In genomic region chr13:110319397-110319773, GRCh38 we compare ENCODE assay signal across 1 cellular context.
TF ChIP-seq lines count a peak whose summit lies in the region.

No MANE protein-coding gene starts in this region.

TF ChIP-seq in GM23338, 12 proteins besides CTCF, POLR2A, EP300 and RAD21 (continued from another document):
- TF ChIP-seq, protein P1, sequence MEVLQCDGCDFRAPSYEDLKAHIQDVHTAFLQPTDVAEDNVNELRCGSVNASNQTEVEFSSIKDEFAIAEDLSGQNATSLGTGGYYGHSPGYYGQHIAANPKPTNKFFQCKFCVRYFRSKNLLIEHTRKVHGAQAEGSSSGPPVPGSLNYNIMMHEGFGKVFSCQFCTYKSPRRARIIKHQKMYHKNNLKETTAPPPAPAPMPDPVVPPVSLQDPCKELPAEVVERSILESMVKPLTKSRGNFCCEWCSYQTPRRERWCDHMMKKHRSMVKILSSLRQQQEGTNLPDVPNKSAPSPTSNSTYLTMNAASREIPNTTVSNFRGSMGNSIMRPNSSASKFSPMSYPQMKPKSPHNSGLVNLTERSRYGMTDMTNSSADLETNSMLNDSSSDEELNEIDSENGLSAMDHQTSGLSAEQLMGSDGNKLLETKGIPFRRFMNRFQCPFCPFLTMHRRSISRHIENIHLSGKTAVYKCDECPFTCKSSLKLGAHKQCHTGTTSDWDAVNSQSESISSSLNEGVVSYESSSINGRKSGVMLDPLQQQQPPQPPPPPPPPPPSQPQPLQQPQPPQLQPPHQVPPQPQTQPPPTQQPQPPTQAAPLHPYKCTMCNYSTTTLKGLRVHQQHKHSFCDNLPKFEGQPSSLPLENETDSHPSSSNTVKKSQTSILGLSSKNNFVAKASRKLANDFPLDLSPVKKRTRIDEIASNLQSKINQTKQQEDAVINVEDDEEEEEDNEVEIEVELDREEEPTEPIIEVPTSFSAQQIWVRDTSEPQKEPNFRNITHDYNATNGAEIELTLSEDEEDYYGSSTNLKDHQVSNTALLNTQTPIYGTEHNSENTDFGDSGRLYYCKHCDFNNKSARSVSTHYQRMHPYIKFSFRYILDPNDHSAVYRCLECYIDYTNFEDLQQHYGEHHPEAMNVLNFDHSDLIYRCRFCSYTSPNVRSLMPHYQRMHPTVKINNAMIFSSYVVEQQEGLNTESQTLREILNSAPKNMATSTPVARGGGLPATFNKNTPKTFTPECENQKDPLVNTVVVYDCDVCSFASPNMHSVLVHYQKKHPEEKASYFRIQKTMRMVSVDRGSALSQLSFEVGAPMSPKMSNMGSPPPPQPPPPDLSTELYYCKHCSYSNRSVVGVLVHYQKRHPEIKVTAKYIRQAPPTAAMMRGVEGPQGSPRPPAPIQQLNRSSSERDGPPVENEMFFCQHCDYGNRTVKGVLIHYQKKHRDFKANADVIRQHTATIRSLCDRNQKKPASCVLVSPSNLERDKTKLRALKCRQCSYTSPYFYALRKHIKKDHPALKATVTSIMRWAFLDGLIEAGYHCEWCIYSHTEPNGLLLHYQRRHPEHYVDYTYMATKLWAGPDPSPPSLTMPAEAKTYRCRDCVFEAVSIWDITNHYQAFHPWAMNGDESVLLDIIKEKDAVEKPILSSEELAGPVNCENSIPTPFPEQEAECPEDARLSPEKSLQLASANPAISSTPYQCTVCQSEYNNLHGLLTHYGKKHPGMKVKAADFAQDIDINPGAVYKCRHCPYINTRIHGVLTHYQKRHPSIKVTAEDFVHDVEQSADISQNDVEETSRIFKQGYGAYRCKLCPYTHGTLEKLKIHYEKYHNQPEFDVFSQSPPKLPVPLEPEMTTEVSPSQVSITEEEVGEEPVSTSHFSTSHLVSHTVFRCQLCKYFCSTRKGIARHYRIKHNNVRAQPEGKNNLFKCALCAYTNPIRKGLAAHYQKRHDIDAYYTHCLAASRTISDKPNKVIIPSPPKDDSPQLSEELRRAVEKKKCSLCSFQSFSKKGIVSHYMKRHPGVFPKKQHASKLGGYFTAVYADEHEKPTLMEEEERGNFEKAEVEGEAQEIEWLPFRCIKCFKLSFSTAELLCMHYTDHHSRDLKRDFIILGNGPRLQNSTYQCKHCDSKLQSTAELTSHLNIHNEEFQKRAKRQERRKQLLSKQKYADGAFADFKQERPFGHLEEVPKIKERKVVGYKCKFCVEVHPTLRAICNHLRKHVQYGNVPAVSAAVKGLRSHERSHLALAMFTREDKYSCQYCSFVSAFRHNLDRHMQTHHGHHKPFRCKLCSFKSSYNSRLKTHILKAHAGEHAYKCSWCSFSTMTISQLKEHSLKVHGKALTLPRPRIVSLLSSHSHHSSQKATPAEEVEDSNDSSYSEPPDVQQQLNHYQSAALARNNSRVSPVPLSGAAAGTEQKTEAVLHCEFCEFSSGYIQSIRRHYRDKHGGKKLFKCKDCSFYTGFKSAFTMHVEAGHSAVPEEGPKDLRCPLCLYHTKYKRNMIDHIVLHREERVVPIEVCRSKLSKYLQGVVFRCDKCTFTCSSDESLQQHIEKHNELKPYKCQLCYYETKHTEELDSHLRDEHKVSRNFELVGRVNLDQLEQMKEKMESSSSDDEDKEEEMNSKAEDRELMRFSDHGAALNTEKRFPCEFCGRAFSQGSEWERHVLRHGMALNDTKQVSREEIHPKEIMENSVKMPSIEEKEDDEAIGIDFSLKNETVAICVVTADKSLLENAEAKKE (CRISPR knock-in tag; IDR thresholded peaks at IDR 0.05): no peak
- TF ChIP-seq, protein P2, sequence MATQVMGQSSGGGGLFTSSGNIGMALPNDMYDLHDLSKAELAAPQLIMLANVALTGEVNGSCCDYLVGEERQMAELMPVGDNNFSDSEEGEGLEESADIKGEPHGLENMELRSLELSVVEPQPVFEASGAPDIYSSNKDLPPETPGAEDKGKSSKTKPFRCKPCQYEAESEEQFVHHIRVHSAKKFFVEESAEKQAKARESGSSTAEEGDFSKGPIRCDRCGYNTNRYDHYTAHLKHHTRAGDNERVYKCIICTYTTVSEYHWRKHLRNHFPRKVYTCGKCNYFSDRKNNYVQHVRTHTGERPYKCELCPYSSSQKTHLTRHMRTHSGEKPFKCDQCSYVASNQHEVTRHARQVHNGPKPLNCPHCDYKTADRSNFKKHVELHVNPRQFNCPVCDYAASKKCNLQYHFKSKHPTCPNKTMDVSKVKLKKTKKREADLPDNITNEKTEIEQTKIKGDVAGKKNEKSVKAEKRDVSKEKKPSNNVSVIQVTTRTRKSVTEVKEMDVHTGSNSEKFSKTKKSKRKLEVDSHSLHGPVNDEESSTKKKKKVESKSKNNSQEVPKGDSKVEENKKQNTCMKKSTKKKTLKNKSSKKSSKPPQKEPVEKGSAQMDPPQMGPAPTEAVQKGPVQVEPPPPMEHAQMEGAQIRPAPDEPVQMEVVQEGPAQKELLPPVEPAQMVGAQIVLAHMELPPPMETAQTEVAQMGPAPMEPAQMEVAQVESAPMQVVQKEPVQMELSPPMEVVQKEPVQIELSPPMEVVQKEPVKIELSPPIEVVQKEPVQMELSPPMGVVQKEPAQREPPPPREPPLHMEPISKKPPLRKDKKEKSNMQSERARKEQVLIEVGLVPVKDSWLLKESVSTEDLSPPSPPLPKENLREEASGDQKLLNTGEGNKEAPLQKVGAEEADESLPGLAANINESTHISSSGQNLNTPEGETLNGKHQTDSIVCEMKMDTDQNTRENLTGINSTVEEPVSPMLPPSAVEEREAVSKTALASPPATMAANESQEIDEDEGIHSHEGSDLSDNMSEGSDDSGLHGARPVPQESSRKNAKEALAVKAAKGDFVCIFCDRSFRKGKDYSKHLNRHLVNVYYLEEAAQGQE (IDR thresholded peaks at IDR 0.05; ENCODE audit: unreplicated experiment): no peak
- TF ChIP-seq ZNF114 (CRISPR knock-in tag; IDR thresholded peaks at IDR 0.05) (no peak), CREB1 (CRISPR knock-in tag; IDR thresholded peaks at IDR 0.05; ENCODE audit: low read depth) (no peak), ZNF331 (CRISPR knock-in tag; IDR thresholded peaks at IDR 0.05; ENCODE audit: low read depth) (no peak), POLR2AphosphoS5 (IDR thresholded peaks at IDR 0.05; ENCODE audit: low read depth) (no peak), JUNB (IDR thresholded peaks at IDR 0.05; ENCODE audit: unreplicated experiment) (no peak), EZH2 (IDR thresholded peaks at IDR 0.05; ENCODE audit: low read depth, unreplicated experiment) (no peak), EZH2phosphoT487 (IDR thresholded peaks at IDR 0.05; ENCODE audit: unreplicated experiment) (no peak)
- TF ChIP-seq, protein P3, sequence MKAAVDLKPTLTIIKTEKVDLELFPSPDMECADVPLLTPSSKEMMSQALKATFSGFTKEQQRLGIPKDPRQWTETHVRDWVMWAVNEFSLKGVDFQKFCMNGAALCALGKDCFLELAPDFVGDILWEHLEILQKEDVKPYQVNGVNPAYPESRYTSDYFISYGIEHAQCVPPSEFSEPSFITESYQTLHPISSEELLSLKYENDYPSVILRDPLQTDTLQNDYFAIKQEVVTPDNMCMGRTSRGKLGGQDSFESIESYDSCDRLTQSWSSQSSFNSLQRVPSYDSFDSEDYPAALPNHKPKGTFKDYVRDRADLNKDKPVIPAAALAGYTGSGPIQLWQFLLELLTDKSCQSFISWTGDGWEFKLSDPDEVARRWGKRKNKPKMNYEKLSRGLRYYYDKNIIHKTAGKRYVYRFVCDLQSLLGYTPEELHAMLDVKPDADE (IDR thresholded peaks at IDR 0.05): no peak
TF ChIP-seq in GM23338: peak in this region for 0.
